8 cellular contexts compared by ENCODE assay signal in the genomic region with DNA sequence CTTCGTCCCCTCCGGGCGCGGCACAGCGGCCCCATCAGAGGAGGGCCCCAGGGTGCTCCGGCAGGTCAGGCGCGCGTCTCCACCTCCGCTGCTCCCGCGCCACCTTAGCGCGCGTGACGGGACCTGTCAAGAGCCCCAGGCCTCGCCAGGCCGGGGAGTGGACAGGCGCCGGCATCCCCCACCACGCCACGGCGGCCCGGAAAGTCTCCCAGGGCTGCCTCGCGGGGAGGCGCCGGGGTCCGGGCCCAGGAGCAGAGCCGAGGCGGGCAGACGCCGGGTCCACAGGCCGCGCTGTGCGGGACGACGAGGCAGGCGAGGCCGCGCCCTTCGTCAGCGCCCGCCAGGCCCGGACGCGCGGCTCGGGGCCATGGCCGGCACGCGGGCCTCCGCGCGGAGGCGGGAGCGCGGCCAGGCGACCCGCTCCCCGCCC. TPM values are rescaled to one million over a fixed set of nuclear protein-coding genes. Genes with fewer than 3 reads are reported as not detected.
DNase-seq lines count a peak whose midpoint lies in the region; ATAC-seq and TF ChIP-seq lines count a peak whose summit lies in the region.

No MANE protein-coding gene starts in this region.

- peak overlapping the region; percentile 60 for H2AFZ ChIP-seq in osteoblast (ENCODE audit: low read length)

- TF ChIP-seq CTCF in HFF-Myc (IDR thresholded peaks at IDR 0.05; ENCODE audit: low read depth, low read length, missing control alignments) (no peak), osteoblast (IDR thresholded peaks at IDR 0.05; ENCODE audit: extremely low read depth, low read depth, low read length) (no peak), vagina (IDR thresholded peaks at IDR 0.05) (no peak)

- ATAC-seq in GM18502 (IDR thresholded peaks at IDR 0.05; ENCODE audit: poor library complexity, unreplicated experiment) = peak; percentile 43

- peak overlapping the region; percentile 89 for H3K4me2 ChIP-seq in osteoblast (ENCODE audit: insufficient read depth, low read length)

- H3K27me3 Mint-ChIP-seq in activated T-helper 2 cell treated with anti-CD3 and anti-CD28 coated beads, Interferon-gamma antibody, Interleukin-2, Interleukin-4, amounts not matched to agents 10 μg/mL and 5 μg/mL and 100 μg/mL, durations not matched to agents 14 hours and 24 hours and 36 hours (ENCODE audit: low read depth) = no peaks in the 10 kb centered on the region

- H3K27ac ChIP-seq in osteoblast (ENCODE audit: low read depth, low read length) (peak overlapping the region; percentile 7), vagina (peak overlapping the region; percentile 87)

- peak overlapping the region; percentile 81 for H3K4me3 Mint-ChIP-seq in activated T-helper 2 cell treated with anti-CD3 and anti-CD28 coated beads, Interferon-gamma antibody, Interleukin-2, Interleukin-4, amounts not matched to agents 10 μg/mL and 5 μg/mL and 100 μg/mL, durations not matched to agents 14 hours and 24 hours and 36 hours (ENCODE audit: low read depth)

- H3K9me3 Mint-ChIP-seq in activated T-helper 2 cell treated with anti-CD3 and anti-CD28 coated beads, Interferon-gamma antibody, Interleukin-2, Interleukin-4, amounts not matched to agents 10 μg/mL and 5 μg/mL and 100 μg/mL, durations not matched to agents 14 hours and 24 hours and 36 hours = no peaks in the 10 kb centered on the region

- peaks cover 34% of the 10 kb centered on the region for H4K20me1 ChIP-seq in osteoblast (ENCODE audit: insufficient read depth, low read length)

- no peak overlapping the region for H3K27ac Mint-ChIP-seq in activated T-helper 2 cell treated with anti-CD3 and anti-CD28 coated beads, Interferon-gamma antibody, Interleukin-2, Interleukin-4, amounts not matched to agents 10 μg/mL and 5 μg/mL and 100 μg/mL, durations not matched to agents 14 hours and 24 hours and 36 hours

- intact Hi-C loops in activated T-helper 2 cell treated with anti-CD3 and anti-CD28 coated beads, Interferon-gamma antibody, Interleukin-2, Interleukin-4, amounts not matched to agents 10 μg/mL and 5 μg/mL and 100 μg/mL, durations not matched to agents 14 hours and 24 hours and 36 hours (cut with micrococcal nuclease) = loop anchor here (2.0 to 5.0 kb wide), 3 partner anchors 108 to 366 kb away; no protein-coding TSS in a partner anchor
- intact Hi-C loops in vagina (cut with DNase I) = no loop called here

- no peak for DNase-seq in HFF-Myc (ENCODE audit: extremely low read depth, low read depth)
- peak; percentile 34 for DNase-seq in NCI-H2171 treated with DMSO at 0.1 percent for 48 hours (lab: John Stamatoyannopoulos, UW)
- DNase-seq in activated T-helper 2 cell treated with anti-CD3 and anti-CD28 coated beads, Interferon-gamma antibody, Interleukin-2, Interleukin-4, amounts not matched to agents 10 μg/mL and 5 μg/mL and 100 μg/mL, durations not matched to agents 14 hours and 24 hours and 36 hours (ENCODE audit: low spot score) = peak; percentile 38
- DNase-seq in germinal center (ENCODE audit: low spot score) = peak; percentile 51
- no peak for DNase-seq in osteoblast (ENCODE audit: insufficient read length, low spot score, missing footprints)
- DNase-seq in vagina (ENCODE audit: extremely low spot score in 2 of 2) = no peak
- no peak for DNase-seq in NCI-H2029 (lab: John Stamatoyannopoulos, UW)

- no peaks in the 10 kb centered on the region for H3K36me3 ChIP-seq in osteoblast (ENCODE audit: insufficient read depth, low read length)
- no peaks in the 10 kb centered on the region for H3K36me3 ChIP-seq in vagina

- H3K79me2 ChIP-seq in osteoblast (ENCODE audit: insufficient read depth, low read length) = peaks cover 55% of the 10 kb centered on the region

- TF ChIP-seq POLR2A in vagina (IDR thresholded peaks at IDR 0.05) = no peak

- peaks cover 25% of the 10 kb centered on the region for H3K36me3 Mint-ChIP-seq in activated T-helper 2 cell treated with anti-CD3 and anti-CD28 coated beads, Interferon-gamma antibody, Interleukin-2, Interleukin-4, amounts not matched to agents 10 μg/mL and 5 μg/mL and 100 μg/mL, durations not matched to agents 14 hours and 24 hours and 36 hours (ENCODE audit: low read depth)

- H3K9me3 ChIP-seq in osteoblast (ENCODE audit: low read depth, low read length) = no peaks in the 10 kb centered on the region
- H3K9me3 ChIP-seq in vagina = no peaks in the 10 kb centered on the region

- H3K27me3 ChIP-seq in osteoblast (ENCODE audit: insufficient read depth, low read length) (no peaks in the 10 kb centered on the region), vagina (no peaks in the 10 kb centered on the region)

- H3K4me3 ChIP-seq in HFF-Myc (replicated peaks; ENCODE audit: low read depth, low read length) (peak overlapping the region; percentile 83), osteoblast (ENCODE audit: insufficient read depth, low read length) (peak overlapping the region; percentile 88), vagina (peak overlapping the region; percentile 63 to 72)

- H3K4me1 Mint-ChIP-seq in activated T-helper 2 cell treated with anti-CD3 and anti-CD28 coated beads, Interferon-gamma antibody, Interleukin-2, Interleukin-4, amounts not matched to agents 10 μg/mL and 5 μg/mL and 100 μg/mL, durations not matched to agents 14 hours and 24 hours and 36 hours (ENCODE audit: low read depth) = peaks cover 34% of the 10 kb centered on the region

- H3K4me1 ChIP-seq in osteoblast (ENCODE audit: insufficient read depth, low read length) (peaks cover 19% of the 10 kb centered on the region), vagina (peaks cover 51% of the 10 kb centered on the region)

RNA-seq across cellular contexts. Expression of a gene that starts 0.5 kb away (rescaled TPM):
- total RNA-seq in activated T-helper 2 cell treated with anti-CD3 and anti-CD28 coated beads, Interferon-gamma antibody, Interleukin-2, Interleukin-4, amounts not matched to agents 10 μg/mL and 5 μg/mL and 100 μg/mL, durations not matched to agents 14 hours and 24 hours and 36 hours = 64.0 and 67.1 TPM in 2 replicates
- total RNA-seq in osteoblast = 53.6 and 55.7 TPM in 2 replicates
- 68.3 TPM for total RNA-seq in vagina

Comparison
In these comparisons a context has a peak if more than half of its experiments do, and no peak if none do; other contexts are left out.
1. DNase-seq: peak in NCI-H2171 treated with DMSO at 0.1 percent for 48 hours (single experiment), activated T-helper 2 cell treated with anti-CD3 and anti-CD28 coated beads, Interferon-gamma antibody, Interleukin-2, Interleukin-4, amounts not matched to agents 10 μg/mL and 5 μg/mL and 100 μg/mL, durations not matched to agents 14 hours and 24 hours and 36 hours (single experiment) and germinal center (single experiment); none in HFF-Myc (single experiment), osteoblast (single experiment), vagina (0 of 2) and NCI-H2029 (single experiment).
2. Peak in every context shown above with its lines, with median percentiles within 50 percentile points of each other: H3K4me3 ChIP-seq.